In the genomic region with DNA sequence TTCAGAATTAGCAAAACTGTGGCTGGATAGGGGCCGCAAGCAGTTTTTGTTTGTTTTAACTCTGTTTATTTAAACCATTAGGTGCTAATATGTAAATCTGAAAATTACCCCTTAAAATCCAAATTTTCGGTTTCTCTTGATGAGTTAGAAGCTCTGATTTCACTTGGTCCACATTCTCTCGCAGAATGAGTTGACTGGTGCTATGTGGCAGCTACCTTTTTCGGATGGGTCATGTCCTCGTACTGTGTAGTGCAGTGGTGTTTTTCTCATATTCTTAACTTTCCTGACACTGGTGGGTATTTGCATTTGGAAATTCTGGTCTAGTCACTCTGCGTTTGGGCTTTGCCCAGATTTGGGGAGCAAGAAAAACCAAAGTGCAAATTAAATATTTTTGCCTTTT, we compare ENCODE assay signal across 13 cellular contexts.
"Had no signal": no experiment of that assay in that cellular context is flagged by ENCODE, and none has a peak within 500 bp of the region (broad histone marks: within the 10 kb centered on the region; RNA-seq: fewer than 3 reads in every experiment).

No MANE protein-coding gene starts in this region.

- H3K27me3 Mint-ChIP-seq: activated naive CD8-positive, alpha-beta T cell treated with anti-CD3 and anti-CD28 coated beads for 36 hours had no signal

- H3K27ac ChIP-seq: cardiac muscle cell, left ventricle myocardium inferior, right atrium auricular region, thyroid gland had no signal

- H3K36me3 ChIP-seq: cardiac muscle cell, left ventricle myocardium inferior, right atrium auricular region, thyroid gland had no signal

- H3K9me3 Mint-ChIP-seq: activated naive CD8-positive, alpha-beta T cell treated with anti-CD3 and anti-CD28 coated beads for 36 hours had no signal

- H3K4me3 ChIP-seq: cardiac muscle cell, left ventricle myocardium inferior, right atrium auricular region, thyroid gland had no signal

- DNase-seq: activated CD4-positive, alpha-beta T cell treated with anti-CD3 and anti-CD28 coated beads, Interleukin-2, amount 50 U/mL, for 1 hour; activated naive CD8-positive, alpha-beta T cell treated with anti-CD3 and anti-CD28 coated beads for 36 hours; amniotic stem cell; immature natural killer cell; kidney glomerular epithelial cell; left ventricle myocardium inferior; occipital lobe; stimulated activated CD4-positive, alpha-beta T cell treated with anti-CD3 and anti-CD28 coated beads, Interleukin-2, amount 100 ng/mL, for 24 hours; stimulated activated naive CD4-positive, alpha-beta T cell treated with Interleukin-2 at 50 U/mL for 16 hours; thyroid gland had no signal

- H3K4me3 Mint-ChIP-seq: activated naive CD8-positive, alpha-beta T cell treated with anti-CD3 and anti-CD28 coated beads for 36 hours; immature natural killer cell had no signal

- H3K4me1 Mint-ChIP-seq: activated naive CD8-positive, alpha-beta T cell treated with anti-CD3 and anti-CD28 coated beads for 36 hours; immature natural killer cell had no signal

- H3K4me1 ChIP-seq: left ventricle myocardium inferior, right atrium auricular region, thyroid gland had no signal

- ATAC-seq: activated CD4-positive, CD25-positive, alpha-beta regulatory T cell treated with anti-CD3 and anti-CD28 coated beads, Interleukin-2, amount 50 U/mL, for 24 hours had no signal

- H3K27me3 ChIP-seq: cardiac muscle cell, right atrium auricular region, thyroid gland had no signal

- H3K9me3 ChIP-seq: left ventricle myocardium inferior, right atrium auricular region, thyroid gland had no signal

- H3K36me3 Mint-ChIP-seq: activated naive CD8-positive, alpha-beta T cell treated with anti-CD3 and anti-CD28 coated beads for 36 hours; immature natural killer cell had no signal

- H3K27ac Mint-ChIP-seq: activated naive CD8-positive, alpha-beta T cell treated with anti-CD3 and anti-CD28 coated beads for 36 hours; immature natural killer cell had no signal
